Comparison of ENCODE assay signal across 8 cellular contexts in genomic region chr1:167627865-167628641, GRCh38.
DNase-seq lines count a peak whose midpoint lies in the region; ATAC-seq and TF ChIP-seq lines count a peak whose summit lies in the region.

No MANE protein-coding gene starts in this region.

- H3K36me3 Mint-ChIP-seq in activated naive CD4-positive, alpha-beta T cell treated with anti-CD3 and anti-CD28 coated beads, Interleukin-2, amount 10 ng/mL, durations not matched to agents 7 days and 5 days: peaks cover 53% of the 10 kb centered on the region

- no peaks in the 10 kb centered on the region for H3K36me3 ChIP-seq in parathyroid adenoma (ENCODE audit: control insufficient read depth, insufficient read depth, low read length)

- peak overlapping the region; percentile 95 for H3K4me3 Mint-ChIP-seq in activated naive CD4-positive, alpha-beta T cell treated with anti-CD3 and anti-CD28 coated beads, Interleukin-2, amount 10 ng/mL, durations not matched to agents 7 days and 5 days

- peak; percentile 77 for DNase-seq in NK-92 treated with Interleukin-12 subunit alpha and Interleukin-12 subunit beta, amount 100 ng/mL, for 24 hours (lab: John Stamatoyannopoulos, UW)
- no peak for DNase-seq in NK-92 (lab: John Stamatoyannopoulos, UW; ENCODE audit: unreplicated experiment)
- peak; percentile 94 for DNase-seq in SHP77 treated with DMSO at 0.1 percent for 48 hours (lab: John Stamatoyannopoulos, UW)
- peak; percentile 89 for DNase-seq in activated naive CD4-positive, alpha-beta T cell treated with anti-CD3 and anti-CD28 coated beads, Interleukin-2, amount 10 ng/mL, durations not matched to agents 7 days and 5 days
- DNase-seq in kidney tubule cell (ENCODE audit: low spot score): no peak
- no peak for DNase-seq in NCI-H69 (lab: John Stamatoyannopoulos, UW)

- no peak overlapping the region for H3K27ac ChIP-seq in parathyroid adenoma

- H3K4me1 Mint-ChIP-seq in activated naive CD4-positive, alpha-beta T cell treated with anti-CD3 and anti-CD28 coated beads, Interleukin-2, amount 10 ng/mL, durations not matched to agents 7 days and 5 days: peaks cover 66% of the 10 kb centered on the region

- H3K9ac ChIP-seq in parathyroid adenoma: no peak overlapping the region

- H3K9me3 Mint-ChIP-seq in activated naive CD4-positive, alpha-beta T cell treated with anti-CD3 and anti-CD28 coated beads, Interleukin-2, amount 10 ng/mL, durations not matched to agents 7 days and 5 days: peaks cover 14% of the 10 kb centered on the region

- peak; percentile 57 for ATAC-seq in HG03103 (IDR thresholded peaks at IDR 0.05; ENCODE audit: low read depth, unreplicated experiment)

- H2AFZ ChIP-seq in parathyroid adenoma: peak overlapping the region; percentile 53

- H3K27me3 ChIP-seq in parathyroid adenoma (ENCODE audit: control insufficient read depth, insufficient read depth, low read length): no peaks in the 10 kb centered on the region

- no peaks in the 10 kb centered on the region for H3K27me3 Mint-ChIP-seq in activated naive CD4-positive, alpha-beta T cell treated with anti-CD3 and anti-CD28 coated beads, Interleukin-2, amount 10 ng/mL, durations not matched to agents 7 days and 5 days

- H3K9me3 ChIP-seq in parathyroid adenoma (ENCODE audit: control insufficient read depth, low read length): no peaks in the 10 kb centered on the region

- no peaks in the 10 kb centered on the region for H3K4me1 ChIP-seq in parathyroid adenoma

- H3K4me3 ChIP-seq in parathyroid adenoma (ENCODE audit: low read depth, low read length): no peak overlapping the region

- CTCF ChIA-PET in activated naive CD4-positive, alpha-beta T cell treated with anti-CD3 and anti-CD28 coated beads, Interleukin-2, amount 10 ng/mL, durations not matched to agents 7 days and 5 days (lab: Charles Lee): interaction anchor here (0.8 to 12.4 kb wide), 3 partner anchors 11 to 60 kb away, joined by 3 to 236 read pairs (median 4); no protein-coding TSS in a partner anchor

- peak overlapping the region; percentile 3 for H3K4me2 ChIP-seq in parathyroid adenoma (ENCODE audit: low read length)

- H3K79me2 ChIP-seq in parathyroid adenoma: no peaks in the 10 kb centered on the region

- no peak for TF ChIP-seq CTCF in parathyroid adenoma (IDR thresholded peaks at IDR 0.05)

- peak overlapping the region; percentile 98 for H3K27ac Mint-ChIP-seq in activated naive CD4-positive, alpha-beta T cell treated with anti-CD3 and anti-CD28 coated beads, Interleukin-2, amount 10 ng/mL, durations not matched to agents 7 days and 5 days

Comparison
In these comparisons a context has a peak if more than half of its experiments do, and no peak if none do; other contexts are left out.
1. DNase-seq: peak in NK-92 treated with Interleukin-12 subunit alpha and Interleukin-12 subunit beta, amount 100 ng/mL, for 24 hours (single experiment), SHP77 treated with DMSO at 0.1 percent for 48 hours (single experiment) and activated naive CD4-positive, alpha-beta T cell treated with anti-CD3 and anti-CD28 coated beads, Interleukin-2, amount 10 ng/mL, durations not matched to agents 7 days and 5 days (single experiment); none in NK-92 (single experiment), kidney tubule cell (single experiment) and NCI-H69 (single experiment).